In genomic region chr22:38155703-38156102, GRCh38 we compare ENCODE assay signal across 8 cellular contexts.
"Had no signal": no experiment of that assay in that cellular context is flagged by ENCODE, and none has a peak within 500 bp of the region (broad histone marks: within the 10 kb centered on the region; RNA-seq: fewer than 3 reads in every experiment).

No MANE protein-coding gene starts in this region.

- H3K4me3 ChIP-seq: GM12878 had no signal

- ATAC-seq: GM12878 had no signal

- FAIRE-seq: G401.6, GM12878, GM12891, GM12892, GM18507, GM19239 had no signal

- DNase-seq: GDM1, GF-D8 had no signal
